Comparison of ENCODE assay signal across 15 cellular contexts in the genomic region with DNA sequence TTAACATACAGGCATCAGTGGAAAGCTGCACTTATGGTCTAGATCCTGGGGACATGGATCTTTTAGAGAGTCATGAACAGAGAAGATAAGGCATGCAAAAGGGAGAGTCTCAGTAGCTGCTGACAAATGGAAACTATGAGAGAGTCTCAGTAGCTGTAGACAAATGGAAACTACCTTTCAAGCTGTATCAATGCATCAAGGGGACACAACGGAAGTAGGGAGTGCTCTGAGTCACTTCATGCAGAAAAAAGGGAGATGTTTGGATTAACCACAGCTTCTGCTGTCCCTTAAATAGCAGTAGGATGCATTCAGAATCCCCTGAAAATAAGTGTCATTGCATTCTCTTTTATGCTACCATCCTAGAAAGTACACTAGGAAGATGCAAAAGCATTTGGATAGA.
DNase-seq lines count a peak whose midpoint lies in the region; ATAC-seq, FAIRE-seq and TF ChIP-seq lines count a peak whose summit lies in the region.
"Had no signal": no experiment of that assay in that cellular context is flagged by ENCODE, and none has a peak within 500 bp of the region (broad histone marks: within the 10 kb centered on the region; RNA-seq: fewer than 3 reads in every experiment).

No MANE protein-coding gene starts in this region.

- H3K9me3 ChIP-seq in vagina (no peaks in the 10 kb centered on the region), uterus (no peaks in the 10 kb centered on the region)

- ATAC-seq in GM19452 (IDR thresholded peaks at IDR 0.05; ENCODE audit: unreplicated experiment) (peak; percentile 81), HG02884 (IDR thresholded peaks at IDR 0.05; ENCODE audit: unreplicated experiment) (peak; percentile 91), HG03520 (IDR thresholded peaks at IDR 0.05; ENCODE audit: unreplicated experiment) (peak; percentile 87)
- ATAC-seq: activated T-helper 17 cell treated with anti-CD3 and anti-CD28 coated beads, Interleukin-2, amount 50 U/mL, for 72 hours; GM23338; left lobe of liver had no signal

- peak; percentile 64 for FAIRE-seq in GM18507 (lab: Jason Lieb, UNC)

- H3K4me3 ChIP-seq in vagina (no peak overlapping the region), uterus (no peak overlapping the region)
- H3K4me3 ChIP-seq: GM23338, smooth muscle cell had no signal

- no peaks in the 10 kb centered on the region for H3K4me1 ChIP-seq in vagina
- H3K4me1 ChIP-seq in uterus: no peaks in the 10 kb centered on the region

- H3K27ac ChIP-seq in vagina (no peak overlapping the region), uterus (no peak overlapping the region)
- H3K27ac ChIP-seq: brain microvascular endothelial cell had no signal

- intact Hi-C loops in vagina (cut with DNase I): no loop called here
- intact Hi-C loops in uterus (cut with DNase I; ENCODE audit: low total_unique reads): no loop called here

- H3K27me3 ChIP-seq in vagina (no peaks in the 10 kb centered on the region), uterus (no peaks in the 10 kb centered on the region)
- H3K27me3 ChIP-seq: brain microvascular endothelial cell had no signal

- TF ChIP-seq POLR2A in vagina (IDR thresholded peaks at IDR 0.05) (no peak), uterus (IDR thresholded peaks at IDR 0.05) (no peak)

- H3K36me3 ChIP-seq in vagina: no peaks in the 10 kb centered on the region
- H3K36me3 ChIP-seq in uterus: no peaks in the 10 kb centered on the region
- H3K36me3 ChIP-seq: brain microvascular endothelial cell had no signal

- no peak for TF ChIP-seq CTCF in vagina (IDR thresholded peaks at IDR 0.05)
- no peak for TF ChIP-seq CTCF in uterus (IDR thresholded peaks at IDR 0.05)

- DNase-seq in GM18507 (ENCODE audit: extremely low spot score, insufficient read length, low read depth): no peak
- no peak for DNase-seq in 8988T
- no peak for DNase-seq in vagina (ENCODE audit: extremely low spot score in 2 of 2)
- no peak for DNase-seq in uterus
- no peak for DNase-seq in GDM1 (lab: John Stamatoyannopoulos, UW)
- DNase-seq: brain microvascular endothelial cell; NCI-H2029 treated with DMSO at 0.1 percent for 48 hours; NK-92 treated with Interleukin-12 subunit alpha and Interleukin-12 subunit beta, amount 100 ng/mL, for 24 hours had no signal
